8 cellular contexts compared by ENCODE assay signal in genomic region chr4:2412534-2412884, GRCh38. TPM values are rescaled to one million over a fixed set of nuclear protein-coding genes. Genes with fewer than 3 reads are reported as not detected.
DNase-seq lines count a peak whose midpoint lies in the region; ATAC-seq and TF ChIP-seq lines count a peak whose summit lies in the region.

No MANE protein-coding gene starts in this region.

- no peaks in the 10 kb centered on the region for H3K9me3 Mint-ChIP-seq in activated T-helper 2 cell treated with anti-CD3 and anti-CD28 coated beads, Interferon-gamma antibody, Interleukin-2, Interleukin-4, amounts not matched to agents 10 μg/mL and 5 μg/mL and 100 μg/mL, durations not matched to agents 14 hours and 24 hours and 36 hours
- no peaks in the 10 kb centered on the region for H3K9me3 Mint-ChIP-seq in immature natural killer cell

- H3K4me3 ChIP-seq in BJ (ENCODE audit: low read depth, low read length): peak overlapping the region; percentile 28

- no peaks in the 10 kb centered on the region for H3K36me3 ChIP-seq in BJ (ENCODE audit: control insufficient read depth, insufficient read depth, low read length)

- H3K27me3 Mint-ChIP-seq in activated T-helper 2 cell treated with anti-CD3 and anti-CD28 coated beads, Interferon-gamma antibody, Interleukin-2, Interleukin-4, amounts not matched to agents 10 μg/mL and 5 μg/mL and 100 μg/mL, durations not matched to agents 14 hours and 24 hours and 36 hours (ENCODE audit: low read depth): peaks cover 9% of the 10 kb centered on the region
- peaks cover 18 to 46% (median 18%) of the 10 kb centered on the region in 3 donors for H3K27me3 Mint-ChIP-seq in immature natural killer cell (ENCODE audit: low read depth in 3 of 3)

- intact Hi-C loops in activated T-helper 2 cell treated with anti-CD3 and anti-CD28 coated beads, Interferon-gamma antibody, Interleukin-2, Interleukin-4, amounts not matched to agents 10 μg/mL and 5 μg/mL and 100 μg/mL, durations not matched to agents 14 hours and 24 hours and 36 hours (cut with micrococcal nuclease): loop anchor here (2.0 to 10.0 kb wide), 3 partner anchors 130 to 882 kb away; partner anchors contain the start of genes NSD2 and RGS12

- no peak for TF ChIP-seq CTCF in BJ (IDR thresholded peaks at IDR 0.05; ENCODE audit: insufficient read depth, low read depth, low read length)

- DNase-seq in BJ (ENCODE audit: low read depth) (no peak), immature natural killer cell (peak in 1 of 3 donors; percentile 84), AG20443 (ENCODE audit: low spot score) (no peak), NCI-H1436 treated with DMSO at 0.1 percent for 48 hours (lab: John Stamatoyannopoulos, UW) (no peak)
- DNase-seq in activated T-helper 2 cell treated with anti-CD3 and anti-CD28 coated beads, Interferon-gamma antibody, Interleukin-2, Interleukin-4, amounts not matched to agents 10 μg/mL and 5 μg/mL and 100 μg/mL, durations not matched to agents 14 hours and 24 hours and 36 hours (ENCODE audit: low spot score): peak; percentile 71
- peak; percentile 79 for DNase-seq in stimulated activated CD8-positive, alpha-beta memory T cell treated with anti-CD3 and anti-CD28 coated beads, Interleukin-4, amount 100 ng/mL, for 48 hours

- ATAC-seq in GM19397 (IDR thresholded peaks at IDR 0.05; ENCODE audit: unreplicated experiment) (peak; percentile 18), HG03571 (IDR thresholded peaks at IDR 0.05; ENCODE audit: unreplicated experiment) (peak; percentile 14)

- peak overlapping the region; percentile 96 for H3K27ac Mint-ChIP-seq in activated T-helper 2 cell treated with anti-CD3 and anti-CD28 coated beads, Interferon-gamma antibody, Interleukin-2, Interleukin-4, amounts not matched to agents 10 μg/mL and 5 μg/mL and 100 μg/mL, durations not matched to agents 14 hours and 24 hours and 36 hours
- H3K27ac Mint-ChIP-seq in immature natural killer cell: peak overlapping the region; percentile 97 to 99 (median 99)

- peaks cover 59% of the 10 kb centered on the region for H3K4me1 Mint-ChIP-seq in activated T-helper 2 cell treated with anti-CD3 and anti-CD28 coated beads, Interferon-gamma antibody, Interleukin-2, Interleukin-4, amounts not matched to agents 10 μg/mL and 5 μg/mL and 100 μg/mL, durations not matched to agents 14 hours and 24 hours and 36 hours (ENCODE audit: low read depth)
- H3K4me1 Mint-ChIP-seq in immature natural killer cell: peaks cover 82 to 85% of the 10 kb centered on the region in 2 donors

- POLR2A ChIA-PET in BJ (lab: Charles Lee): no interaction called here

- CTCF ChIA-PET in BJ (lab: Yijun Ruan, JAX): interaction anchor here (0.7 to 1.8 kb wide), 5 partner anchors 19 to 170 kb away, joined by 3 to 5 read pairs (median 4); partner anchors contain the start of genes HAUS3 and POLN

- H3K4me3 Mint-ChIP-seq in activated T-helper 2 cell treated with anti-CD3 and anti-CD28 coated beads, Interferon-gamma antibody, Interleukin-2, Interleukin-4, amounts not matched to agents 10 μg/mL and 5 μg/mL and 100 μg/mL, durations not matched to agents 14 hours and 24 hours and 36 hours (ENCODE audit: low read depth): peak overlapping the region; percentile 74
- peak overlapping the region; percentile 80 to 89 (median 82) for H3K4me3 Mint-ChIP-seq in immature natural killer cell

- H3K36me3 Mint-ChIP-seq in activated T-helper 2 cell treated with anti-CD3 and anti-CD28 coated beads, Interferon-gamma antibody, Interleukin-2, Interleukin-4, amounts not matched to agents 10 μg/mL and 5 μg/mL and 100 μg/mL, durations not matched to agents 14 hours and 24 hours and 36 hours (ENCODE audit: low read depth): peaks cover 5% of the 10 kb centered on the region
- H3K36me3 Mint-ChIP-seq in immature natural killer cell: no peaks in the 10 kb centered on the region

- peaks cover 12% of the 10 kb centered on the region for H3K27me3 ChIP-seq in BJ (ENCODE audit: control insufficient read depth, insufficient read depth, low read length)

RNA-seq across cellular contexts. Expression of gene ZFYVE28, which starts 5.9 kb away (rescaled TPM):
- polyA plus RNA-seq in BJ (2011; rRNA removed) (3.5 and 4.4 TPM in 2 replicates), immature natural killer cell (10 to 100 TPM; 11.9 to 17.5 (median 14.4) TPM)
- 2.9 and 3.7 TPM in 2 replicates for polyA minus RNA-seq in BJ (2011; rRNA and poly(A)+ RNA removed)
- 10.0 and 11.9 TPM in 2 replicates for total RNA-seq in activated T-helper 2 cell treated with anti-CD3 and anti-CD28 coated beads, Interferon-gamma antibody, Interleukin-2, Interleukin-4, amounts not matched to agents 10 μg/mL and 5 μg/mL and 100 μg/mL, durations not matched to agents 14 hours and 24 hours and 36 hours

RNA-seq across cellular contexts. Expression of gene CFAP99, which starts 6.2 kb away (rescaled TPM):
- polyA plus RNA-seq in BJ (2011; rRNA removed): not detected in 2 replicates
- polyA minus RNA-seq in BJ (2011; rRNA and poly(A)+ RNA removed): not detected in 2 replicates
- total RNA-seq in activated T-helper 2 cell treated with anti-CD3 and anti-CD28 coated beads, Interferon-gamma antibody, Interleukin-2, Interleukin-4, amounts not matched to agents 10 μg/mL and 5 μg/mL and 100 μg/mL, durations not matched to agents 14 hours and 24 hours and 36 hours: not detected in 2 replicates
- polyA plus RNA-seq in immature natural killer cell: not detected

RNA-seq across cellular contexts. Expression of gene RNF4, which starts 56.4 kb away (rescaled TPM):
- polyA plus RNA-seq in BJ (2011; rRNA removed) (89.6 and 107 TPM in 2 replicates), immature natural killer cell (100 to 1,000 TPM in 1 of 3 donors, 10 to 100 TPM in 2; 48.0 to 116 (median 48.2) TPM)
- 50.2 and 90.5 TPM in 2 replicates for polyA minus RNA-seq in BJ (2011; rRNA and poly(A)+ RNA removed)
- 99.0 and 99.1 TPM in 2 replicates for total RNA-seq in activated T-helper 2 cell treated with anti-CD3 and anti-CD28 coated beads, Interferon-gamma antibody, Interleukin-2, Interleukin-4, amounts not matched to agents 10 μg/mL and 5 μg/mL and 100 μg/mL, durations not matched to agents 14 hours and 24 hours and 36 hours

Comparison
In these comparisons a context has a peak if more than half of its experiments do, and no peak if none do; other contexts are left out.
1. DNase-seq: peak in activated T-helper 2 cell treated with anti-CD3 and anti-CD28 coated beads, Interferon-gamma antibody, Interleukin-2, Interleukin-4, amounts not matched to agents 10 μg/mL and 5 μg/mL and 100 μg/mL, durations not matched to agents 14 hours and 24 hours and 36 hours (single experiment) and stimulated activated CD8-positive, alpha-beta memory T cell treated with anti-CD3 and anti-CD28 coated beads, Interleukin-4, amount 100 ng/mL, for 48 hours (single experiment); none in BJ (single experiment), AG20443 (single experiment) and NCI-H1436 treated with DMSO at 0.1 percent for 48 hours (single experiment).